ENCODE assay signal across 9 cellular contexts in the genomic region with DNA sequence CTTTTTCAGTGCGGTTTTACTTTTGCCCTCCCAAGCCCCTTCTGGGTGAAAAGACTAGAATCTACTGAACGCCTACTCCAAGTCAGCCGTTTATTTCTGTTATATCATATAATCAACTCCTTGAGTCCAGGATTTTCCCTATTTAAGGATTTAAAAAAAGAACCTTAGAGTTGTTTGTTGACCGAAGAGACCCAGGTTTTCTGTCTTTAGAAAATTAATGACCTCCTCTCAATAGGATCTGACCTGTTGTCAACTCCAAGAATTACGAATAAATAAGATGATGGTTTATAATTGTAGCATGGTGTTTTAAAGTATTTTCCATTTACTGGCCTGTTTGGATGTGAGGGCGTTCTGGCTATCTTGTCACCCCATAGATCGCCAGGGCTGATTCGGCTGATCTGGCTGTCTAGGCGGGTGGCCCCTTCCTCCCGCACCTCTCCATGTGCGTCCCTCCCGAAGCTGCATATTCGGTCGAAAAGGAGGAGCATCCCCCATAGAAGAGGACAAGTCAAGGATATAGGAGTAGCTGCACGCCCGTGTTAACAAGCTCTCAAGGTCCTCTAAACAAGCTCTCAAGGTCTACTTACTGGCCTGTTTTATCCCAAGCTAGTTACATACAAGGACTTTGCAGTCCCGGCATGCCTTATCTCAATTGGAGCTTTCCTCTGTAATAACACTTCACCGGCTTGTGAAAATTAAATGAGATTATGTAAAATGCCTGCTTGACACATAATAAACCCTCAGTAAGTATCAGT. TPM values are rescaled to one million over a fixed set of nuclear protein-coding genes. Genes with fewer than 3 reads are reported as not detected.
DNase-seq lines count a peak whose midpoint lies in the region; ATAC-seq, FAIRE-seq and TF ChIP-seq lines count a peak whose summit lies in the region.
"Had no signal": no experiment of that assay in that cellular context is flagged by ENCODE, and none has a peak within 500 bp of the region (broad histone marks: within the 10 kb centered on the region; RNA-seq: fewer than 3 reads in every experiment).

No MANE protein-coding gene starts in this region.

- H3K4me3 ChIP-seq in GM23248 (peak overlapping the region; percentile 82), neural progenitor cell (peak overlapping the region; percentile 90)

- H3K36me3 ChIP-seq in GM23248 (ENCODE audit: low read depth) (no peaks in the 10 kb centered on the region), neural progenitor cell (no peaks in the 10 kb centered on the region)

- no peak for ATAC-seq in effector memory CD8-positive, alpha-beta T cell (replicated peaks)

- no peak for FAIRE-seq in RCC 7860 (lab: Jason Lieb, UNC)
- no peak for FAIRE-seq in D721Med (lab: Jason Lieb, UNC)
- FAIRE-seq: TTC549 had no signal

- DNase-seq in GM23248: no peak
- DNase-seq in OCI-M1 (lab: John Stamatoyannopoulos, UW): peak; percentile 66
- no peak for DNase-seq in effector memory CD8-positive, alpha-beta T cell
- DNase-seq in neural progenitor cell (ENCODE audit: low spot score): peak; percentile 24
- DNase-seq in HPDE6-E6E7 (ENCODE audit: extremely low spot score): no peak
- no peak for DNase-seq in RCC 7860 (ENCODE audit: low spot score)
- DNase-seq in NCI-H2107 (lab: John Stamatoyannopoulos, UW): no peak
- DNase-seq in D721Med (ENCODE audit: insufficient read length, low spot score): no peak

- H3K9me3 Mint-ChIP-seq in effector memory CD8-positive, alpha-beta T cell: no peaks in the 10 kb centered on the region
- no peaks in the 10 kb centered on the region for H3K9me3 Mint-ChIP-seq in neural progenitor cell

- WGBS in GM23248 (ENCODE audit: low coverage in 1 of 2, low lambda C conversion rate in 2 of 2, missing lambda C conversion rate in 2 of 2), 2 experiments: 35 to 40% methylated on average over 18 of the region's 18 CpGs

- H3K79me2 ChIP-seq in GM23248 (ENCODE audit: insufficient read depth): peaks cover 39% of the 10 kb centered on the region
- peaks cover 38% of the 10 kb centered on the region for H3K79me2 ChIP-seq in neural progenitor cell (ENCODE audit: low read depth)

- peak overlapping the region; percentile 89 for H2AFZ ChIP-seq in GM23248
- peak overlapping the region; percentile 99 for H2AFZ ChIP-seq in neural progenitor cell (replicated peaks)

- H3K4me1 Mint-ChIP-seq in effector memory CD8-positive, alpha-beta T cell (ENCODE audit: low read depth in 2 of 2): peaks cover 17 to 21% of the 10 kb centered on the region in 2 donors
- H3K4me1 Mint-ChIP-seq in neural progenitor cell: peaks cover 25% of the 10 kb centered on the region

- H3K4me1 ChIP-seq in GM23248 (ENCODE audit: insufficient read depth) (peaks cover 17% of the 10 kb centered on the region), neural progenitor cell (peaks cover 7% of the 10 kb centered on the region)

- H4K20me1 ChIP-seq in GM23248 (ENCODE audit: insufficient read depth) (0 out of 2 replicates have a peak, but pooled peaks cover 8% of the 10 kb centered on the region), neural progenitor cell (ENCODE audit: low read depth) (peaks cover 12% of the 10 kb centered on the region)

- in situ Hi-C loops in GM23248 (cut with MboI): no loop called here

- no peaks in the 10 kb centered on the region for H3K9me3 ChIP-seq in GM23248 (ENCODE audit: low read depth)
- no peaks in the 10 kb centered on the region for H3K9me3 ChIP-seq in neural progenitor cell (ENCODE audit: low read depth)

- no peaks in the 10 kb centered on the region for H3F3A ChIP-seq in GM23248 (ENCODE audit: insufficient read depth)
- peaks cover 14% of the 10 kb centered on the region for H3F3A ChIP-seq in neural progenitor cell (ENCODE audit: low read depth)

- H3K9ac ChIP-seq in GM23248 (peak overlapping the region; percentile 87), neural progenitor cell (no peak overlapping the region)

- peak overlapping the region; percentile 98 for H3K27ac Mint-ChIP-seq in effector memory CD8-positive, alpha-beta T cell
- H3K27ac Mint-ChIP-seq in neural progenitor cell: peak overlapping the region; percentile 100

- H3K27ac ChIP-seq in GM23248: peak overlapping the region; percentile 90; the same call in 1 of the 2 replicates
- H3K27ac ChIP-seq in neural progenitor cell: peak overlapping the region; percentile 98

- peaks cover 19% of the 10 kb centered on the region for H3K36me3 Mint-ChIP-seq in effector memory CD8-positive, alpha-beta T cell (ENCODE audit: insufficient read depth)
- peaks cover 4% of the 10 kb centered on the region for H3K36me3 Mint-ChIP-seq in neural progenitor cell

- H3K4me2 ChIP-seq in GM23248 (ENCODE audit: unreplicated experiment) (peak overlapping the region; percentile 93), neural progenitor cell (peak overlapping the region; percentile 96)

- H3K27me3 ChIP-seq in GM23248 (replicated peaks; ENCODE audit: insufficient read depth) (no peaks in the 10 kb centered on the region), neural progenitor cell (no peaks in the 10 kb centered on the region)

- no peaks in the 10 kb centered on the region for H3K9me2 ChIP-seq in GM23248 (ENCODE audit: insufficient read depth)

- TF ChIP-seq CTCF in neural progenitor cell (IDR thresholded peaks at IDR 0.05) (no peak), D721Med (IDR thresholded peaks at IDR 0.05; ENCODE audit: insufficient read depth, missing control alignments) (no peak)

- H3K27me3 Mint-ChIP-seq in effector memory CD8-positive, alpha-beta T cell: no peaks in the 10 kb centered on the region
- H3K27me3 Mint-ChIP-seq in neural progenitor cell (ENCODE audit: insufficient read depth, low read depth): peaks cover 7% of the 10 kb centered on the region

- peak overlapping the region; percentile 96 to 98 for H3K4me3 Mint-ChIP-seq in effector memory CD8-positive, alpha-beta T cell
- H3K4me3 Mint-ChIP-seq in neural progenitor cell: peak overlapping the region; percentile 99

RNA-seq across cellular contexts. Expression of gene UBAP2, which starts 1.1 kb away (rescaled TPM):
- 13.0 and 13.3 TPM in 2 replicates for total RNA-seq in GM23248 (2014; rRNA removed; shearing (Covaris generic))
- polyA plus RNA-seq in GM23248 (2016; fragmentation: Nextera tagmentation; extraction: Ambion mirVana): 12.5 and 13.9 TPM in 2 replicates
- 24.3 and 28.8 TPM in 2 replicates for total RNA-seq in neural progenitor cell (ENCODE audit: low replicate concordance)

Comparison
In these comparisons a context has a peak if more than half of its experiments do, and no peak if none do; other contexts are left out.
1. DNase-seq: peak in OCI-M1 (single experiment) and neural progenitor cell (single experiment); none in GM23248 (single experiment), effector memory CD8-positive, alpha-beta T cell (0 of 3), HPDE6-E6E7 (single experiment), RCC 7860 (single experiment), NCI-H2107 (single experiment) and D721Med (single experiment).